Comparison of ENCODE assay signal across 25 cellular contexts in the genomic region with DNA sequence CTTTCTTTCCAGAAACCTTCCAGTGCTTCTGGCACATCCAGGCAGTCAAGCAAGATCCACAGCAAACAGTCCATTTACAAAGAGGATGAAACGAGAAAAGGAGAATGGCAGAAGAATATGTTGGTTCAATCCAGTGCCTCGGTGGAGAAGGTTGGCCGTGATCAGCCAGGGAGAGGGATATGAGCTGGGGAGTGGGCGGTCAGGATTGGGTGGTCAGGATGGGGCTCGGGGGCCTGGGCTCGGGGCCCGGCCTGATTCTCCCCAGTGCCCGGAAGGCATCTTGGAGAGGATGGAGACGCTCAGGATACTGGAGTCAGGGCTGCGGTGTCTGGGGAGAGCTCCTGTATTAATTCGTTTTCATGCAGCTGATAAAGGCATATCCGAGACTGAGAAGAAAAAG.
"Had no signal": no experiment of that assay in that cellular context is flagged by ENCODE, and none has a peak within 500 bp of the region (broad histone marks: within the 10 kb centered on the region; RNA-seq: fewer than 3 reads in every experiment).

No MANE protein-coding gene starts in this region.

- H3K27ac Mint-ChIP-seq: activated T-helper 17 cell treated with anti-CD3 and anti-CD28 coated beads, Interleukin-2, amount 50 U/mL, for 72 hours; effector memory CD8-positive, alpha-beta T cell; nephron; progenitor cell of endocrine pancreas; stimulated activated naive B cell treated with anti-CD40 and anti-IgM and Interleukin-4, amounts not matched to agents 10 μg/mL and 1 μg/mL and 100 μg/mL, for 72 hours; WTC11 had no signal

- ATAC-seq: activated T-cell treated with anti-CD3 and anti-CD28 coated beads, Interleukin-2, amount 50 U/mL, for 4 hours; activated T-helper 17 cell treated with anti-CD3 and anti-CD28 coated beads, Interleukin-2, amount 50 U/mL, for 72 hours; effector memory CD8-positive, alpha-beta T cell; gastroesophageal sphincter; lower lobe of right lung; mucosa of descending colon; stimulated activated naive B cell treated with anti-CD40 and anti-IgM and Interleukin-4, amounts not matched to agents 10 μg/mL and 1 μg/mL and 100 μg/mL, for 72 hours; WTC11 had no signal

- H3K27me3 ChIP-seq: gastroesophageal sphincter, sigmoid colon, testis, transverse colon, uterus had no signal

- DNase-seq: activated gamma-delta T cell treated with Interleukin-2 at 50 U/mL for 16 hours; activated naive CD4-positive, alpha-beta T cell treated with anti-CD3 and anti-CD28 coated beads, Interleukin-2, amount 50 U/mL, for 16 hours; activated T-cell treated with anti-CD3 and anti-CD28 coated beads, Interleukin-2, amount 50 U/mL, for 4 hours; amniotic stem cell; caudate nucleus; cortex of kidney; effector memory CD8-positive, alpha-beta T cell; erythroblast; hippocampal formation; lower lobe of right lung; mesendoderm; mucosa of descending colon; sigmoid colon; stimulated activated CD4-positive, alpha-beta T cell treated with anti-CD3 and anti-CD28 coated beads, Interleukin-15, amount 100 ng/mL, for 24 hours; stimulated activated CD4-positive, alpha-beta T cell treated with anti-CD3 and anti-CD28 coated beads, Interleukin-2, amount 100 ng/mL, for 24 hours; stimulated activated naive B cell treated with anti-CD40 and anti-IgM and Interleukin-4, amounts not matched to agents 10 μg/mL and 1 μg/mL and 100 μg/mL, for 72 hours; T-helper 2 cell; testis; transverse colon; uterus had no signal

- H3K4me3 ChIP-seq: gastroesophageal sphincter, lower lobe of right lung, mucosa of descending colon, sigmoid colon, testis, transverse colon, uterus had no signal

- H3K4me1 Mint-ChIP-seq: activated T-helper 17 cell treated with anti-CD3 and anti-CD28 coated beads, Interleukin-2, amount 50 U/mL, for 72 hours; nephron; stimulated activated naive B cell treated with anti-CD40 and anti-IgM and Interleukin-4, amounts not matched to agents 10 μg/mL and 1 μg/mL and 100 μg/mL, for 72 hours; WTC11 had no signal

- H3K4me1 ChIP-seq: gastroesophageal sphincter, lower lobe of right lung, sigmoid colon, testis, transverse colon, uterus had no signal

- H3K9me3 ChIP-seq: testis, uterus had no signal

- H3K27ac ChIP-seq: gastroesophageal sphincter, lower lobe of right lung, sigmoid colon, testis, transverse colon, uterus had no signal

- H3K4me3 Mint-ChIP-seq: activated T-cell treated with anti-CD3 and anti-CD28 coated beads, Interleukin-2, amount 50 U/mL, for 4 hours; activated T-helper 17 cell treated with anti-CD3 and anti-CD28 coated beads, Interleukin-2, amount 50 U/mL, for 72 hours; effector memory CD8-positive, alpha-beta T cell; nephron; stimulated activated naive B cell treated with anti-CD40 and anti-IgM and Interleukin-4, amounts not matched to agents 10 μg/mL and 1 μg/mL and 100 μg/mL, for 72 hours; WTC11 had no signal

- H3K36me3 ChIP-seq: gastroesophageal sphincter, lower lobe of right lung, sigmoid colon, transverse colon, uterus had no signal

- H3K27me3 Mint-ChIP-seq: activated T-helper 17 cell treated with anti-CD3 and anti-CD28 coated beads, Interleukin-2, amount 50 U/mL, for 72 hours; effector memory CD8-positive, alpha-beta T cell; stimulated activated naive B cell treated with anti-CD40 and anti-IgM and Interleukin-4, amounts not matched to agents 10 μg/mL and 1 μg/mL and 100 μg/mL, for 72 hours had no signal
